Comparison of ENCODE assay signal across 1 cellular context in the genomic region with DNA sequence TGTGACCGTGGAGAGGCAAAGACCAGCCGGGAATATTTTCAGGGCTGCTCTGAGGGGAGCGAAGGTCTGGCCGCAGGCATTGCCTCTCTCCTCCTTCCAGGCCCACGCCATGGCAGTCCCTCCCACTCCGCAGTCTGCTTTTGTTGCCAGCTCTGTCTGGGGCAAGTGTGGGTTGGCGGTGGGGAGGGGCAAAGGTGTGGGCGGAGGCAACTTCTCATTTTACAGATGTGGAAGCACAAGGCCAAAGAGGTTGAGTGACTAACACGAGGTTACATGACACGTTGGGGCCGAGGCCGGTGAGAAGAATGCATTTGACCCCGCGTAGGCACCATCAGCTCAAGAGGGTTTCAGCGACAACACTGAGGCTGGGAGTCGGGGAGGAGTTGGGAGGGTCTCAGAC.
TF ChIP-seq lines count a peak whose summit lies in the region.

No MANE protein-coding gene starts in this region.

TF ChIP-seq in K562, 482 proteins besides CTCF, POLR2A, EP300 and RAD21 (continued from another document and continues in another):
- TF ChIP-seq, protein P1, sequence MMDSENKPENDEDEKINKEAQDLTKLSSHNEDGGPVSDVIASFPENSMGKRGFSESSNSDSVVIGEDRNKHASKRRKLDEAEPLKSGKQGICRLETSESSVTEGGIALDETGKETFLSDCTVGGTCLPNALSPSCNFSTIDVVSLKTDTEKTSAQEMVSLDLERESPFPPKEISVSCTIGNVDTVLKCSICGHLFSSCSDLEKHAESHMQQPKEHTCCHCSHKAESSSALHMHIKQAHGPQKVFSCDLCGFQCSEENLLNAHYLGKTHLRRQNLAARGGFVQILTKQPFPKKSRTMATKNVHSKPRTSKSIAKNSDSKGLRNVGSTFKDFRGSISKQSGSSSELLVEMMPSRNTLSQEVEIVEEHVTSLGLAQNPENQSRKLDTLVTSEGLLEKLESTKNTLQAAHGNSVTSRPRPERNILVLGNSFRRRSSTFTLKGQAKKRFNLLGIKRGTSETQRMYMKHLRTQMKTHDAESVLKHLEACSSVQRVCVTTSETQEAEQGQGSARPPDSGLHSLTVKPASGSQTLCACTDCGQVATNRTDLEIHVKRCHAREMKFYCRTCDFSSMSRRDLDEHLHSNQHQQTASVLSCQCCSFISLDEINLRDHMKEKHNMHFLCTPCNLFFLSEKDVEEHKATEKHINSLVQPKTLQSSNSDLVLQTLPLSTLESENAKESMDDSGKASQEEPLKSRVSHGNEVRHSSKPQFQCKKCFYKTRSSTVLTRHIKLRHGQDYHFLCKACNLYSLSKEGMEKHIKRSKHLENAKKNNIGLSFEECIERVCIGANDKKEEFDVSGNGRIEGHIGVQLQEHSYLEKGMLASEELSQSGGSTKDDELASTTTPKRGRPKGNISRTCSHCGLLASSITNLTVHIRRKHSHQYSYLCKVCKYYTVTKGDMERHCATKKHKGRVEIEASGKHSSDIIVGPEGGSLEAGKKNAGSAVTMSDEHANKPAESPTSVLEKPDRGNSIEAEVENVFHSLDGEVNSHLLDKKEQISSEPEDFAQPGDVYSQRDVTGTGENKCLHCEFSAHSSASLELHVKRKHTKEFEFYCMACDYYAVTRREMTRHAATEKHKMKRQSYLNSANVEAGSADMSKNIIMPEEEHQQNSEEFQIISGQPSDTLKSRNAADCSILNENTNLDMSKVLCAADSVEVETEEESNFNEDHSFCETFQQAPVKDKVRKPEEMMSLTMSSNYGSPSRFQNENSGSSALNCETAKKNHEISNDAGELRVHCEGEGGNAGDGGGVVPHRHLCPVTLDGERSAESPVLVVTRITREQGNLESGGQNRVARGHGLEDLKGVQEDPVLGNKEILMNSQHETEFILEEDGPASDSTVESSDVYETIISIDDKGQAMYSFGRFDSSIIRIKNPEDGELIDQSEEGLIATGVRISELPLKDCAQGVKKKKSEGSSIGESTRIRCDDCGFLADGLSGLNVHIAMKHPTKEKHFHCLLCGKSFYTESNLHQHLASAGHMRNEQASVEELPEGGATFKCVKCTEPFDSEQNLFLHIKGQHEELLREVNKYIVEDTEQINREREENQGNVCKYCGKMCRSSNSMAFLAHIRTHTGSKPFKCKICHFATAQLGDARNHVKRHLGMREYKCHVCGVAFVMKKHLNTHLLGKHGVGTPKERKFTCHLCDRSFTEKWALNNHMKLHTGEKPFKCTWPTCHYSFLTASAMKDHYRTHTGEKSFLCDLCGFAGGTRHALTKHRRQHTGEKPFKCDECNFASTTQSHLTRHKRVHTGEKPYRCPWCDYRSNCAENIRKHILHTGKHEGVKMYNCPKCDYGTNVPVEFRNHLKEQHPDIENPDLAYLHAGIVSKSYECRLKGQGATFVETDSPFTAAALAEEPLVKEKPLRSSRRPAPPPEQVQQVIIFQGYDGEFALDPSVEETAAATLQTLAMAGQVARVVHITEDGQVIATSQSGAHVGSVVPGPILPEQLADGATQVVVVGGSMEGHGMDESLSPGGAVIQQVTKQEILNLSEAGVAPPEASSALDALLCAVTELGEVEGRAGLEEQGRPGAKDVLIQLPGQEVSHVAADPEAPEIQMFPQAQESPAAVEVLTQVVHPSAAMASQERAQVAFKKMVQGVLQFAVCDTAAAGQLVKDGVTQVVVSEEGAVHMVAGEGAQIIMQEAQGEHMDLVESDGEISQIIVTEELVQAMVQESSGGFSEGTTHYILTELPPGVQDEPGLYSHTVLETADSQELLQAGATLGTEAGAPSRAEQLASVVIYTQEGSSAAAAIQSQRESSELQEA (IDR thresholded peaks at IDR 0.05; ENCODE audit: low read depth) = no peak
- TF ChIP-seq NCOR1 (IDR thresholded peaks at IDR 0.05) = no peak
- TF ChIP-seq, protein P2, sequence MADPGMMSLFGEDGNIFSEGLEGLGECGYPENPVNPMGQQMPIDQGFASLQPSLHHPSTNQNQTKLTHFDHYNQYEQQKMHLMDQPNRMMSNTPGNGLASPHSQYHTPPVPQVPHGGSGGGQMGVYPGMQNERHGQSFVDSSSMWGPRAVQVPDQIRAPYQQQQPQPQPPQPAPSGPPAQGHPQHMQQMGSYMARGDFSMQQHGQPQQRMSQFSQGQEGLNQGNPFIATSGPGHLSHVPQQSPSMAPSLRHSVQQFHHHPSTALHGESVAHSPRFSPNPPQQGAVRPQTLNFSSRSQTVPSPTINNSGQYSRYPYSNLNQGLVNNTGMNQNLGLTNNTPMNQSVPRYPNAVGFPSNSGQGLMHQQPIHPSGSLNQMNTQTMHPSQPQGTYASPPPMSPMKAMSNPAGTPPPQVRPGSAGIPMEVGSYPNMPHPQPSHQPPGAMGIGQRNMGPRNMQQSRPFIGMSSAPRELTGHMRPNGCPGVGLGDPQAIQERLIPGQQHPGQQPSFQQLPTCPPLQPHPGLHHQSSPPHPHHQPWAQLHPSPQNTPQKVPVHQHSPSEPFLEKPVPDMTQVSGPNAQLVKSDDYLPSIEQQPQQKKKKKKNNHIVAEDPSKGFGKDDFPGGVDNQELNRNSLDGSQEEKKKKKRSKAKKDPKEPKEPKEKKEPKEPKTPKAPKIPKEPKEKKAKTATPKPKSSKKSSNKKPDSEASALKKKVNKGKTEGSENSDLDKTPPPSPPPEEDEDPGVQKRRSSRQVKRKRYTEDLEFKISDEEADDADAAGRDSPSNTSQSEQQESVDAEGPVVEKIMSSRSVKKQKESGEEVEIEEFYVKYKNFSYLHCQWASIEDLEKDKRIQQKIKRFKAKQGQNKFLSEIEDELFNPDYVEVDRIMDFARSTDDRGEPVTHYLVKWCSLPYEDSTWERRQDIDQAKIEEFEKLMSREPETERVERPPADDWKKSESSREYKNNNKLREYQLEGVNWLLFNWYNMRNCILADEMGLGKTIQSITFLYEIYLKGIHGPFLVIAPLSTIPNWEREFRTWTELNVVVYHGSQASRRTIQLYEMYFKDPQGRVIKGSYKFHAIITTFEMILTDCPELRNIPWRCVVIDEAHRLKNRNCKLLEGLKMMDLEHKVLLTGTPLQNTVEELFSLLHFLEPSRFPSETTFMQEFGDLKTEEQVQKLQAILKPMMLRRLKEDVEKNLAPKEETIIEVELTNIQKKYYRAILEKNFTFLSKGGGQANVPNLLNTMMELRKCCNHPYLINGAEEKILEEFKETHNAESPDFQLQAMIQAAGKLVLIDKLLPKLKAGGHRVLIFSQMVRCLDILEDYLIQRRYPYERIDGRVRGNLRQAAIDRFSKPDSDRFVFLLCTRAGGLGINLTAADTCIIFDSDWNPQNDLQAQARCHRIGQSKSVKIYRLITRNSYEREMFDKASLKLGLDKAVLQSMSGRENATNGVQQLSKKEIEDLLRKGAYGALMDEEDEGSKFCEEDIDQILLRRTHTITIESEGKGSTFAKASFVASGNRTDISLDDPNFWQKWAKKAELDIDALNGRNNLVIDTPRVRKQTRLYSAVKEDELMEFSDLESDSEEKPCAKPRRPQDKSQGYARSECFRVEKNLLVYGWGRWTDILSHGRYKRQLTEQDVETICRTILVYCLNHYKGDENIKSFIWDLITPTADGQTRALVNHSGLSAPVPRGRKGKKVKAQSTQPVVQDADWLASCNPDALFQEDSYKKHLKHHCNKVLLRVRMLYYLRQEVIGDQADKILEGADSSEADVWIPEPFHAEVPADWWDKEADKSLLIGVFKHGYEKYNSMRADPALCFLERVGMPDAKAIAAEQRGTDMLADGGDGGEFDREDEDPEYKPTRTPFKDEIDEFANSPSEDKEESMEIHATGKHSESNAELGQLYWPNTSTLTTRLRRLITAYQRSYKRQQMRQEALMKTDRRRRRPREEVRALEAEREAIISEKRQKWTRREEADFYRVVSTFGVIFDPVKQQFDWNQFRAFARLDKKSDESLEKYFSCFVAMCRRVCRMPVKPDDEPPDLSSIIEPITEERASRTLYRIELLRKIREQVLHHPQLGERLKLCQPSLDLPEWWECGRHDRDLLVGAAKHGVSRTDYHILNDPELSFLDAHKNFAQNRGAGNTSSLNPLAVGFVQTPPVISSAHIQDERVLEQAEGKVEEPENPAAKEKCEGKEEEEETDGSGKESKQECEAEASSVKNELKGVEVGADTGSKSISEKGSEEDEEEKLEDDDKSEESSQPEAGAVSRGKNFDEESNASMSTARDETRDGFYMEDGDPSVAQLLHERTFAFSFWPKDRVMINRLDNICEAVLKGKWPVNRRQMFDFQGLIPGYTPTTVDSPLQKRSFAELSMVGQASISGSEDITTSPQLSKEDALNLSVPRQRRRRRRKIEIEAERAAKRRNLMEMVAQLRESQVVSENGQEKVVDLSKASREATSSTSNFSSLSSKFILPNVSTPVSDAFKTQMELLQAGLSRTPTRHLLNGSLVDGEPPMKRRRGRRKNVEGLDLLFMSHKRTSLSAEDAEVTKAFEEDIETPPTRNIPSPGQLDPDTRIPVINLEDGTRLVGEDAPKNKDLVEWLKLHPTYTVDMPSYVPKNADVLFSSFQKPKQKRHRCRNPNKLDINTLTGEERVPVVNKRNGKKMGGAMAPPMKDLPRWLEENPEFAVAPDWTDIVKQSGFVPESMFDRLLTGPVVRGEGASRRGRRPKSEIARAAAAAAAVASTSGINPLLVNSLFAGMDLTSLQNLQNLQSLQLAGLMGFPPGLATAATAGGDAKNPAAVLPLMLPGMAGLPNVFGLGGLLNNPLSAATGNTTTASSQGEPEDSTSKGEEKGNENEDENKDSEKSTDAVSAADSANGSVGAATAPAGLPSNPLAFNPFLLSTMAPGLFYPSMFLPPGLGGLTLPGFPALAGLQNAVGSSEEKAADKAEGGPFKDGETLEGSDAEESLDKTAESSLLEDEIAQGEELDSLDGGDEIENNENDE (IDR thresholded peaks at IDR 0.05; ENCODE audit: low read depth, low read length) = no peak
- no peak for TF ChIP-seq HLTF (IDR thresholded peaks at IDR 0.05)
- TF ChIP-seq HDAC1 (IDR thresholded peaks at IDR 0.05) = no peak
- TF ChIP-seq, protein P3, sequence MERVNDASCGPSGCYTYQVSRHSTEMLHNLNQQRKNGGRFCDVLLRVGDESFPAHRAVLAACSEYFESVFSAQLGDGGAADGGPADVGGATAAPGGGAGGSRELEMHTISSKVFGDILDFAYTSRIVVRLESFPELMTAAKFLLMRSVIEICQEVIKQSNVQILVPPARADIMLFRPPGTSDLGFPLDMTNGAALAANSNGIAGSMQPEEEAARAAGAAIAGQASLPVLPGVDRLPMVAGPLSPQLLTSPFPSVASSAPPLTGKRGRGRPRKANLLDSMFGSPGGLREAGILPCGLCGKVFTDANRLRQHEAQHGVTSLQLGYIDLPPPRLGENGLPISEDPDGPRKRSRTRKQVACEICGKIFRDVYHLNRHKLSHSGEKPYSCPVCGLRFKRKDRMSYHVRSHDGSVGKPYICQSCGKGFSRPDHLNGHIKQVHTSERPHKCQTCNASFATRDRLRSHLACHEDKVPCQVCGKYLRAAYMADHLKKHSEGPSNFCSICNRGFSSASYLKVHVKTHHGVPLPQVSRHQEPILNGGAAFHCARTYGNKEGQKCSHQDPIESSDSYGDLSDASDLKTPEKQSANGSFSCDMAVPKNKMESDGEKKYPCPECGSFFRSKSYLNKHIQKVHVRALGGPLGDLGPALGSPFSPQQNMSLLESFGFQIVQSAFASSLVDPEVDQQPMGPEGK (CRISPR knock-in tag; IDR thresholded peaks at IDR 0.05; ENCODE audit: borderline replicate concordance) = no peak
- peak; percentile 55; the same call in 1 of the 2 replicates for TF ChIP-seq CREM (IDR thresholded peaks at IDR 0.05; ENCODE audit: low read depth)
- TF ChIP-seq, protein P4, sequence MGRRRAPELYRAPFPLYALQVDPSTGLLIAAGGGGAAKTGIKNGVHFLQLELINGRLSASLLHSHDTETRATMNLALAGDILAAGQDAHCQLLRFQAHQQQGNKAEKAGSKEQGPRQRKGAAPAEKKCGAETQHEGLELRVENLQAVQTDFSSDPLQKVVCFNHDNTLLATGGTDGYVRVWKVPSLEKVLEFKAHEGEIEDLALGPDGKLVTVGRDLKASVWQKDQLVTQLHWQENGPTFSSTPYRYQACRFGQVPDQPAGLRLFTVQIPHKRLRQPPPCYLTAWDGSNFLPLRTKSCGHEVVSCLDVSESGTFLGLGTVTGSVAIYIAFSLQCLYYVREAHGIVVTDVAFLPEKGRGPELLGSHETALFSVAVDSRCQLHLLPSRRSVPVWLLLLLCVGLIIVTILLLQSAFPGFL (CRISPR knock-in tag; IDR thresholded peaks at IDR 0.05) = 0 out of 2 replicates have a peak, but pooled peaks have one; percentile 16
- TF ChIP-seq TEAD4 (IDR thresholded peaks at IDR 0.05; ENCODE audit: low read length) = no peak
- TF ChIP-seq TEAD4 (CRISPR knock-in tag; IDR thresholded peaks at IDR 0.05; ENCODE audit: borderline replicate concordance) = no peak
- TF ChIP-seq ZKSCAN3 (CRISPR knock-in tag; IDR thresholded peaks at IDR 0.05) = no peak
- no peak for TF ChIP-seq CCNT2 (IDR thresholded peaks at IDR 0.05; ENCODE audit: borderline replicate concordance, extremely low read depth, insufficient read length, low read depth, low read length)
- no peak for TF ChIP-seq NEUROD1 (IDR thresholded peaks at IDR 0.05; ENCODE audit: borderline replicate concordance, low read depth, low read length, partially characterized antibody)
- no peak for TF ChIP-seq MEF2A (IDR thresholded peaks at IDR 0.05; ENCODE audit: control insufficient read depth, low read depth, low read length)
